ENCODE assay signal across 27 cellular contexts in genomic region chr17:10096556-10096955, GRCh38.
DNase-seq lines count a peak whose midpoint lies in the region; TF ChIP-seq lines count a peak whose summit lies in the region.
"Had no signal": no experiment of that assay in that cellular context is flagged by ENCODE, and none has a peak within 500 bp of the region (broad histone marks: within the 10 kb centered on the region; RNA-seq: fewer than 3 reads in every experiment).

No MANE protein-coding gene starts in this region.

- TF ChIP-seq CTCF in breast epithelium (IDR thresholded peaks at IDR 0.05): no peak
- TF ChIP-seq CTCF in MCF 10A (IDR thresholded peaks at IDR 0.05; ENCODE audit: unreplicated experiment): no peak
- no peak for TF ChIP-seq CTCF in uterus (IDR thresholded peaks at IDR 0.05)
- TF ChIP-seq CTCF in GM13976 (IDR thresholded peaks at IDR 0.05; ENCODE audit: borderline replicate concordance, control extremely low read depth, extremely low read depth, insufficient read depth, missing control alignments): no peak

- H3K27me3 ChIP-seq in breast epithelium: no peaks in the 10 kb centered on the region
- no peaks in the 10 kb centered on the region for H3K27me3 ChIP-seq in uterus
- H3K27me3 ChIP-seq: BLaER1 had no signal

- H3K27me3 Mint-ChIP-seq in MCF 10A (ENCODE audit: insufficient read depth, unreplicated experiment) (no peaks in the 10 kb centered on the region), immature natural killer cell (ENCODE audit: low read depth in 3 of 3) (peaks cover 0 to 6% (median 1%) of the 10 kb centered on the region in 3 donors)
- H3K27me3 Mint-ChIP-seq: CD4-positive, alpha-beta memory T cell had no signal

- H3K9me3 ChIP-seq in breast epithelium: peaks cover 6 to 8% of the 10 kb centered on the region in 2 donors
- peaks cover 0 to 7% of the 10 kb centered on the region in 2 donors for H3K9me3 ChIP-seq in uterus
- H3K9me3 ChIP-seq: Caco-2 had no signal

- TF ChIP-seq POLR2A in breast epithelium (IDR thresholded peaks at IDR 0.05) (no peak), uterus (IDR thresholded peaks at IDR 0.05) (no peak)

- H3K27ac Mint-ChIP-seq in MCF 10A (ENCODE audit: low read depth, unreplicated experiment) (no peak overlapping the region), immature natural killer cell (peak overlapping the region in 4 of 6 donors; percentile 4 to 85 (median 44))
- H3K27ac Mint-ChIP-seq: CD4-positive, alpha-beta memory T cell had no signal

- POLR2A ChIA-PET in MCF 10A (lab: Yijun Ruan, JAX): no interaction called here

- H3K9me3 Mint-ChIP-seq in MCF 10A (ENCODE audit: unreplicated experiment) (peaks cover 27% of the 10 kb centered on the region), immature natural killer cell (no peaks in the 10 kb centered on the region)

- H3K4me3 ChIP-seq in breast epithelium: no peak overlapping the region
- no peak overlapping the region for H3K4me3 ChIP-seq in uterus
- H3K4me3 ChIP-seq: BLaER1, GM12878, K562, PC-9 had no signal

- intact Hi-C loops in breast epithelium (cut with DNase I; ENCODE audit: low total_unique reads) (no loop called here), MCF 10A (cut with micrococcal nuclease) (no loop called here), posterior vena cava (cut with DNase I) (loop anchor here in 1 of 2 donors (5.0 kb wide), 1 partner anchor 1941 kb away; no protein-coding TSS in a partner anchor), uterus (cut with DNase I; ENCODE audit: low total_unique reads) (no loop called here)

- no peak for DNase-seq in breast epithelium (ENCODE audit: low spot score in 2 of 2)
- no peak for DNase-seq in MCF 10A (ENCODE audit: unreplicated experiment)
- DNase-seq in immature natural killer cell: no peak
- DNase-seq in posterior vena cava (ENCODE audit: low spot score): peak; percentile 75
- no peak for DNase-seq in uterus
- DNase-seq in GM13976 (ENCODE audit: low spot score): no peak
- no peak for DNase-seq in activated CD4-positive, alpha-beta T cell treated with anti-CD3 and anti-CD28 coated beads, Interleukin-2, amount 50 U/mL, for 48 hours
- DNase-seq in G401 (ENCODE audit: low spot score): no peak
- DNase-seq: ACHN; Caco-2; CD4-positive, alpha-beta memory T cell; DMS 273 treated with DMSO at 0.1 percent for 48 hours; DMS79 treated with DMSO at 0.1 percent for 48 hours; GOT3; MM.1S; NCI-H1048; NCI-H1436; NCI-H187 treated with DMSO at 0.1 percent for 48 hours; NCI-H2107; PC-9; RPMI8226; SIG-M5 had no signal

- H3K4me3 Mint-ChIP-seq in MCF 10A (ENCODE audit: unreplicated experiment) (no peak overlapping the region), immature natural killer cell (no peak overlapping the region)
- H3K4me3 Mint-ChIP-seq: CD4-positive, alpha-beta memory T cell had no signal

- CTCF ChIA-PET in MCF 10A (lab: Yijun Ruan, JAX): interaction anchor here (0.6 kb wide), 1 partner anchor 890 kb away, joined by 3 read pairs; no protein-coding TSS in a partner anchor

- no TSS peak for BruUV-seq in MCF 10A (replicated peaks; lab: Mats Ljungman, UMichigan)

- H3K36me3 Mint-ChIP-seq in MCF 10A (ENCODE audit: insufficient read depth, unreplicated experiment) (no peaks in the 10 kb centered on the region), immature natural killer cell (peaks cover 6 to 13% (median 10%) of the 10 kb centered on the region in 3 donors)
- H3K36me3 Mint-ChIP-seq: CD4-positive, alpha-beta memory T cell had no signal

- H3K36me3 ChIP-seq in breast epithelium: no peaks in the 10 kb centered on the region
- H3K36me3 ChIP-seq in uterus: no peaks in the 10 kb centered on the region

- H3K4me1 Mint-ChIP-seq in MCF 10A (ENCODE audit: insufficient read depth, unreplicated experiment): no peaks in the 10 kb centered on the region
- H3K4me1 Mint-ChIP-seq in immature natural killer cell: peaks cover 33 to 69% of the 10 kb centered on the region in 2 donors
- H3K4me1 Mint-ChIP-seq: CD4-positive, alpha-beta memory T cell had no signal

- H3K4me1 ChIP-seq in breast epithelium (no peaks in the 10 kb centered on the region), uterus (peaks cover 12 to 16% of the 10 kb centered on the region in 2 donors)
- H3K4me1 ChIP-seq: Caco-2 had no signal

- H3K27ac ChIP-seq in breast epithelium (peak overlapping the region; percentile 33 to 69), uterus (peak overlapping the region; percentile 75 to 78)
- H3K27ac ChIP-seq: 22Rv1, HL-60, PC-9 had no signal

- in situ Hi-C loops in GM13976 (cut with MboI; ENCODE audit: low sequenced_read_pairs, unreplicated experiment) (no loop called here), G401 (cut with HindIII; ENCODE audit: low sequenced_read_pairs) (no loop called here)
